In the genomic region with DNA sequence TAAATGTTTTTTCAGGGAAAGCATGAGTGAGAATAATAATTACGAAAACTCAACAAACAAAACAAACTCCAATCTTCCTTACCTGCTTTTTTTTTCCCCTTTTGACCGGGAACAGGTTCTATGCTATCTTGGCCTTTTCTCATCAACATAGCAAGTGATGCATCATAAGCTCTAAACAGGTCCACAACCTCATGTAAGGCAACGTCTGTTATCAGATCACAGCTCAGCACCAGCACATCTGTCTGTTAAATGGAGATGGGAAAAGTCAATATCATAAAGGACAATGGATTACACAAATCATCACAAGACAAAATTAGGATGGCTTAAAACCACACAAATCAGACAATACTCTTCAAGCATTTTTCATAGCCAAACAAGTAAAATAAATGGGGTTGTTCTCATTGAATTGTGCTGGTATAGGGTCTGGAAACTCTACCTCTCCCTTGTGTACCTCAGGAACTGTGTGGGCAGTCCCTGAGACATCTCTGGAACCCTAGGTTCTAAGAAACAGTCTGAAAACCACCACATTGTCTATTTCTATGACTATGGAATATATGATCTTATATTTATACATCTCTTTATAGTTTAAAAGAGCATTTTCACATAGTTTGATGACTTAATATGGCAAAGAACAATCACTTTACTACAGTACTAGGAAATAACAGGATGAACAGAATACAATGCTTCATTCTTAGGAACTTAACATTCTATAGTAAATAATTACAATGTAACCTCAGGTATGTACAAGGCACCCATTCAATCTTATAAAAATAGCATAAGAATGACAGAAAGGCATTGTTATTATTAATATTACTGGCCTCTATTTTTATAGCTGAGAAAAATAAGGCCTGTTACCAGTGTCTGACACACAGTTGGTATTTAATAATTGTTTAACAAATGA, we compare ENCODE assay signal across 17 cellular contexts. TPM values are rescaled to one million over a fixed set of nuclear protein-coding genes. Genes with fewer than 3 reads are reported as not detected.
A peak's percentile ranks its signal among the peaks of the same experiment; 100 is the strongest.
DNase-seq lines count a peak whose midpoint lies in the region; ATAC-seq lines count a peak whose summit lies in the region.
"Had no signal": no experiment of that assay in that cellular context is flagged by ENCODE, and none has a peak within 500 bp of the region (broad histone marks: within the 10 kb centered on the region; RNA-seq: fewer than 3 reads in every experiment).

No MANE protein-coding gene starts in this region.

- H3K4me3 Mint-ChIP-seq in activated naive CD4-positive, alpha-beta T cell treated with anti-CD3 and anti-CD28 coated beads, Interleukin-2, amount 10 ng/mL, durations not matched to agents 7 days and 5 days: no peak overlapping the region
- H3K4me3 Mint-ChIP-seq in activated T-helper 1 cell treated with anti-CD3 and anti-CD28 coated beads, Interleukin-12 subunit alpha, Interleukin-12 subunit beta, Interleukin-2, Interleukin-4 antibody, amounts not matched to agents 30 ng/mL and 10 ng/mL and 1 ng/mL, durations not matched to agents 14 hours and 24 hours and 36 hours: no peak overlapping the region
- H3K4me3 Mint-ChIP-seq: B cell; dendritic cell treated with granulocyte-macrophage colony-stimulating factor and Interleukin-4, amounts not matched to agents 40 ng/mL and 50 ng/mL, for 4 days had no signal

- DNase-seq in NCI-H146 (lab: John Stamatoyannopoulos, UW) (peak; percentile 5), NCI-H146 treated with DMSO at 0.1 percent for 48 hours (lab: John Stamatoyannopoulos, UW; ENCODE audit: unreplicated experiment) (no peak), amniotic stem cell (lab: John Stamatoyannopoulos, UW) (no peak)
- DNase-seq in activated naive CD4-positive, alpha-beta T cell treated with Interleukin-2 at 50 U/mL for 16 hours: peak; percentile 3
- no peak for DNase-seq in activated naive CD4-positive, alpha-beta T cell treated with anti-CD3 and anti-CD28 coated beads, Interleukin-2, amount 10 ng/mL, durations not matched to agents 7 days and 5 days
- no peak for DNase-seq in activated T-helper 1 cell treated with anti-CD3 and anti-CD28 coated beads, Interleukin-12 subunit alpha, Interleukin-12 subunit beta, Interleukin-2, Interleukin-4 antibody, amounts not matched to agents 30 ng/mL and 10 ng/mL and 1 ng/mL, durations not matched to agents 14 hours and 24 hours and 36 hours (ENCODE audit: low spot score)
- no peak for DNase-seq in stimulated activated naive CD8-positive, alpha-beta T cell treated with anti-CD3 and anti-CD28 coated beads, Interleukin-15, Interleukin-2, amounts not matched to agents 100 U/mL and 50 U/mL, for 24 hours
- DNase-seq: activated effector memory CD4-positive, alpha-beta T cell treated with anti-CD3 and anti-CD28 coated beads, Interleukin-2, amount 50 U/mL, for 16 hours; kidney glomerular epithelial cell; mammary epithelial cell; NCI-H2029; NCI-H446; stimulated activated CD4-positive, alpha-beta T cell treated with anti-CD3 and anti-CD28 coated beads, Interleukin-2, amount 100 ng/mL, for 48 hours; transverse colon had no signal

- peak; percentile 98 for ATAC-seq in stimulated activated naive CD8-positive, alpha-beta T cell treated with anti-CD3 and anti-CD28 coated beads, Interleukin-15, Interleukin-2, amounts not matched to agents 100 U/mL and 50 U/mL, for 24 hours
- ATAC-seq in HG02678 (IDR thresholded peaks at IDR 0.05; ENCODE audit: unreplicated experiment): no peak

- H3K27me3 Mint-ChIP-seq in activated naive CD4-positive, alpha-beta T cell treated with anti-CD3 and anti-CD28 coated beads, Interleukin-2, amount 10 ng/mL, durations not matched to agents 7 days and 5 days: no peaks in the 10 kb centered on the region
- no peaks in the 10 kb centered on the region for H3K27me3 Mint-ChIP-seq in activated T-helper 1 cell treated with anti-CD3 and anti-CD28 coated beads, Interleukin-12 subunit alpha, Interleukin-12 subunit beta, Interleukin-2, Interleukin-4 antibody, amounts not matched to agents 30 ng/mL and 10 ng/mL and 1 ng/mL, durations not matched to agents 14 hours and 24 hours and 36 hours (ENCODE audit: insufficient read depth)
- H3K27me3 Mint-ChIP-seq: B cell; dendritic cell treated with granulocyte-macrophage colony-stimulating factor and Interleukin-4, amounts not matched to agents 40 ng/mL and 50 ng/mL, for 4 days had no signal

- H3K9me3 Mint-ChIP-seq in activated naive CD4-positive, alpha-beta T cell treated with anti-CD3 and anti-CD28 coated beads, Interleukin-2, amount 10 ng/mL, durations not matched to agents 7 days and 5 days: no peaks in the 10 kb centered on the region
- H3K9me3 Mint-ChIP-seq in activated T-helper 1 cell treated with anti-CD3 and anti-CD28 coated beads, Interleukin-12 subunit alpha, Interleukin-12 subunit beta, Interleukin-2, Interleukin-4 antibody, amounts not matched to agents 30 ng/mL and 10 ng/mL and 1 ng/mL, durations not matched to agents 14 hours and 24 hours and 36 hours: no peaks in the 10 kb centered on the region
- H3K9me3 Mint-ChIP-seq: dendritic cell treated with granulocyte-macrophage colony-stimulating factor and Interleukin-4, amounts not matched to agents 40 ng/mL and 50 ng/mL, for 4 days had no signal

- H3K27ac Mint-ChIP-seq in activated naive CD4-positive, alpha-beta T cell treated with anti-CD3 and anti-CD28 coated beads, Interleukin-2, amount 10 ng/mL, durations not matched to agents 7 days and 5 days: no peak overlapping the region
- peak overlapping the region; percentile 80 for H3K27ac Mint-ChIP-seq in activated T-helper 1 cell treated with anti-CD3 and anti-CD28 coated beads, Interleukin-12 subunit alpha, Interleukin-12 subunit beta, Interleukin-2, Interleukin-4 antibody, amounts not matched to agents 30 ng/mL and 10 ng/mL and 1 ng/mL, durations not matched to agents 14 hours and 24 hours and 36 hours
- H3K27ac Mint-ChIP-seq: B cell; dendritic cell treated with granulocyte-macrophage colony-stimulating factor and Interleukin-4, amounts not matched to agents 40 ng/mL and 50 ng/mL, for 4 days had no signal

- CTCF ChIA-PET in activated naive CD4-positive, alpha-beta T cell treated with anti-CD3 and anti-CD28 coated beads, Interleukin-2, amount 10 ng/mL, durations not matched to agents 7 days and 5 days (lab: Charles Lee): no interaction called here

- peaks cover 4% of the 10 kb centered on the region for H3K36me3 Mint-ChIP-seq in activated naive CD4-positive, alpha-beta T cell treated with anti-CD3 and anti-CD28 coated beads, Interleukin-2, amount 10 ng/mL, durations not matched to agents 7 days and 5 days
- peaks cover 9% of the 10 kb centered on the region for H3K36me3 Mint-ChIP-seq in activated T-helper 1 cell treated with anti-CD3 and anti-CD28 coated beads, Interleukin-12 subunit alpha, Interleukin-12 subunit beta, Interleukin-2, Interleukin-4 antibody, amounts not matched to agents 30 ng/mL and 10 ng/mL and 1 ng/mL, durations not matched to agents 14 hours and 24 hours and 36 hours (ENCODE audit: low read depth)

- H3K4me1 Mint-ChIP-seq in activated naive CD4-positive, alpha-beta T cell treated with anti-CD3 and anti-CD28 coated beads, Interleukin-2, amount 10 ng/mL, durations not matched to agents 7 days and 5 days: peaks cover 10% of the 10 kb centered on the region
- peaks cover 20% of the 10 kb centered on the region for H3K4me1 Mint-ChIP-seq in activated T-helper 1 cell treated with anti-CD3 and anti-CD28 coated beads, Interleukin-12 subunit alpha, Interleukin-12 subunit beta, Interleukin-2, Interleukin-4 antibody, amounts not matched to agents 30 ng/mL and 10 ng/mL and 1 ng/mL, durations not matched to agents 14 hours and 24 hours and 36 hours (ENCODE audit: low read depth)
- H3K4me1 Mint-ChIP-seq: B cell had no signal

- intact Hi-C loops in activated T-helper 1 cell treated with anti-CD3 and anti-CD28 coated beads, Interleukin-12 subunit alpha, Interleukin-12 subunit beta, Interleukin-2, Interleukin-4 antibody, amounts not matched to agents 30 ng/mL and 10 ng/mL and 1 ng/mL, durations not matched to agents 14 hours and 24 hours and 36 hours (cut with micrococcal nuclease): loop anchor here (2.0 to 5.0 kb wide), 2 partner anchors 45 to 361 kb away; partner anchors contain the start of gene EIF2B3

RNA-seq across cellular contexts. Expression of gene EIF2B3, which starts 44.7 kb away (rescaled TPM):
- total RNA-seq in activated T-helper 1 cell treated with anti-CD3 and anti-CD28 coated beads, Interleukin-12 subunit alpha, Interleukin-12 subunit beta, Interleukin-2, Interleukin-4 antibody, amounts not matched to agents 30 ng/mL and 10 ng/mL and 1 ng/mL, durations not matched to agents 14 hours and 24 hours and 36 hours: 56.0 and 60.4 TPM in 2 replicates

Comparison
In these comparisons a context has a peak if more than half of its experiments do, and no peak if none do; other contexts are left out.
1. DNase-seq: peak in NCI-H146 (single experiment) and activated naive CD4-positive, alpha-beta T cell treated with Interleukin-2 at 50 U/mL for 16 hours (single experiment); none in NCI-H146 treated with DMSO at 0.1 percent for 48 hours (single experiment), activated naive CD4-positive, alpha-beta T cell treated with anti-CD3 and anti-CD28 coated beads, Interleukin-2, amount 10 ng/mL, durations not matched to agents 7 days and 5 days (single experiment), activated T-helper 1 cell treated with anti-CD3 and anti-CD28 coated beads, Interleukin-12 subunit alpha, Interleukin-12 subunit beta, Interleukin-2, Interleukin-4 antibody, amounts not matched to agents 30 ng/mL and 10 ng/mL and 1 ng/mL, durations not matched to agents 14 hours and 24 hours and 36 hours (single experiment), stimulated activated naive CD8-positive, alpha-beta T cell treated with anti-CD3 and anti-CD28 coated beads, Interleukin-15, Interleukin-2, amounts not matched to agents 100 U/mL and 50 U/mL, for 24 hours (single experiment) and amniotic stem cell (single experiment).